9 cellular contexts compared by ENCODE assay signal in the genomic region with DNA sequence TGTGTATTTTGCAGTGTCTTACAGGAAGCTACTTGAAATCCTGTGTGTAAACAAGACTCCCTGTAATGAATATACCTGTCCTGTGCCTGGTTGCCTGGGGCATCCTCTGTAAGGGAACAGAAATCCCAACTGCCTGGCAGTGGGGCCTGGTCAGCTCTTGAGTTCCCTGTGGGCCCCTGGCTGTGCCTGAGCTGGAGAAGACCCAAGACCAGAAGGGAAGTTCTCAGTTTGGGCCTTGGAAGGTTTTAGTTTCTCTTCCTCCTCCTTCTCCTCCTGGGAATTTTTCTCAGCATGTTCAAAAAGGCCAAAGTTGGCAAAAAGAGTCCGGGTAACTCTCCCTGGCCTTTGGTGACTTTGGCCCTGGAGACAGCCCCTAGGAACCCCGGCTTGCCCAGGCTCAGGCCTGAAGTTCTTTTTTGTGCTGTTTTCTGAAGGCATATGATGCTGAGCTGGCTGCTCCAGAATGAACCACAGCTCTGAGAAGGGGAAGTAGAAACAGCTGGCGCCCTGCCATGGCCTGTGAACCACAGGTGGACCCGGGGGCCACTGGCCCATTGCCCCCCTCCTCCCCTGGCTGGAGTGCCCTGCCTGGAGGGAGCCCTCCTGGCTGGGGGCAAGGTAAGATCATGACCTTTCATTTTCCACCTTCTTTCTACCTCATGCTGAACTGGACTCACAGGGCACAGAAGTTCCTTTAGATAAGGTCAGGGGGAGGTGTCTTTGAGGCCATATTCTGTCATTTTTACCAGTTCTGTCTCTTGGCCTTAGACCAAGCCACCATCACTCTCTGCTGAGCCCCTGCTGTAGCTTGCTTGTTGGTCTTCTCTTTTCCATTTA. TPM values are rescaled to one million over a fixed set of nuclear protein-coding genes. Genes with fewer than 3 reads are reported as not detected.
DNase-seq lines count a peak whose midpoint lies in the region; ATAC-seq and TF ChIP-seq lines count a peak whose summit lies in the region.
"Had no signal": no experiment of that assay in that cellular context is flagged by ENCODE, and none has a peak within 500 bp of the region (broad histone marks: within the 10 kb centered on the region; RNA-seq: fewer than 3 reads in every experiment).

No MANE protein-coding gene starts in this region.

- CTCF ChIA-PET in activated CD4-positive, alpha-beta T cell treated with anti-CD3 and anti-CD28 coated beads for 36 hours (lab: Charles Lee), result interaction anchor here (0.5 to 2.2 kb wide), 3 partner anchors 36 to 906 kb away, joined by 3 to 9 read pairs (median 3); no protein-coding TSS in a partner anchor

- no peak overlapping the region for H3K4me3 Mint-ChIP-seq in activated CD4-positive, alpha-beta T cell treated with anti-CD3 and anti-CD28 coated beads for 36 hours

- H3K9me3 ChIP-seq in stomach, result no peaks in the 10 kb centered on the region
- H3K9me3 ChIP-seq: uterus had no signal

- H3K27me3 ChIP-seq in stomach, result no peaks in the 10 kb centered on the region
- H3K27me3 ChIP-seq: uterus had no signal

- H3K9me3 Mint-ChIP-seq in activated CD4-positive, alpha-beta T cell treated with anti-CD3 and anti-CD28 coated beads for 36 hours (ENCODE audit: low read depth), result no peaks in the 10 kb centered on the region

- no peaks in the 10 kb centered on the region for H3K27me3 Mint-ChIP-seq in activated CD4-positive, alpha-beta T cell treated with anti-CD3 and anti-CD28 coated beads for 36 hours

- H3K4me3 ChIP-seq in stomach, result no peak overlapping the region
- H3K4me3 ChIP-seq: uterus had no signal

- peaks cover 49% of the 10 kb centered on the region for H3K36me3 Mint-ChIP-seq in activated CD4-positive, alpha-beta T cell treated with anti-CD3 and anti-CD28 coated beads for 36 hours (ENCODE audit: low read depth)

- no peak for TF ChIP-seq EP300 in stomach (IDR thresholded peaks at IDR 0.05)

- POLR2A ChIA-PET in activated CD4-positive, alpha-beta T cell treated with anti-CD3 and anti-CD28 coated beads for 36 hours (lab: Charles Lee), result interaction anchor here (0.6 to 1.4 kb wide), 2 partner anchors 29 to 738 kb away, joined by 3 to 5 read pairs; a partner anchor contains a TSS

- peaks cover 0 to 14% (median 4%) of the 10 kb centered on the region in 4 donors for H3K36me3 ChIP-seq in stomach
- H3K36me3 ChIP-seq: uterus had no signal

- H3K27ac ChIP-seq in stomach, result peak overlapping the region; percentile 46 to 88 (median 70)
- H3K27ac ChIP-seq: uterus had no signal

- TF ChIP-seq CTCF in stomach (IDR thresholded peaks at IDR 0.05), result no peak

- ATAC-seq in activated CD4-positive, alpha-beta T cell treated with anti-CD3 and anti-CD28 coated beads for 36 hours, result peak; percentile 34
- ATAC-seq in HG02798 (IDR thresholded peaks at IDR 0.05; ENCODE audit: poor library complexity, unreplicated experiment), result peak; percentile 81

- peaks cover 52% of the 10 kb centered on the region for H3K4me1 Mint-ChIP-seq in activated CD4-positive, alpha-beta T cell treated with anti-CD3 and anti-CD28 coated beads for 36 hours

- peak; percentile 40 for DNase-seq in activated CD4-positive, alpha-beta T cell treated with anti-CD3 and anti-CD28 coated beads for 36 hours
- DNase-seq in activated CD4-positive, alpha-beta T cell treated with anti-CD3 and anti-CD28 coated beads, Interleukin-2, amount 50 U/mL, for 4 hours, result no peak
- DNase-seq in NOMO-1 treated with DMSO at 0.1 percent for 48 hours (lab: John Stamatoyannopoulos, UW; ENCODE audit: unreplicated experiment) (peak; percentile 75), globus pallidus (ENCODE audit: low spot score) (peak; percentile 42), stomach (peak; percentile 72), cerebellum (ENCODE audit: low spot score) (no peak), NCI-H1930 (lab: John Stamatoyannopoulos, UW) (no peak)

- WGBS in stomach, 5 donors, result 30 to 46% (median 35%) methylated on average over 3 to 4 of the region's 4 CpGs

- intact Hi-C loops in activated CD4-positive, alpha-beta T cell treated with anti-CD3 and anti-CD28 coated beads for 36 hours (cut with DNase I, micrococcal nuclease), result loop anchor here in 1 of 2 experiments (5.0 to 10.0 kb wide), 2 partner anchors 35 to 132 kb away; no protein-coding TSS in a partner anchor
- intact Hi-C loops in stomach (cut with DNase I; ENCODE audit: low total_unique reads), result no loop called here

- H3K4me1 ChIP-seq in stomach, result peaks cover 24 to 61% (median 45%) of the 10 kb centered on the region in 4 donors
- H3K4me1 ChIP-seq: uterus had no signal

- no peak for TF ChIP-seq POLR2A in stomach (IDR thresholded peaks at IDR 0.05)

- H3K27ac Mint-ChIP-seq in activated CD4-positive, alpha-beta T cell treated with anti-CD3 and anti-CD28 coated beads for 36 hours, result peak overlapping the region; percentile 81

RNA-seq across cellular contexts. Expression of a gene that starts 5.8 kb away (rescaled TPM):
- 10 to 100 TPM; 23.3 to 29.4 TPM for total RNA-seq in activated CD4-positive, alpha-beta T cell treated with anti-CD3 and anti-CD28 coated beads for 36 hours
- 10 to 100 TPM in 2 of 5 donors, 1 to 10 TPM in 3; 4.1 to 33.3 (median 6.2) TPM for total RNA-seq in stomach
- 1 to 10 TPM; 3.6 to 4.6 (median 4.1) TPM for polyA plus RNA-seq in stomach
- total RNA-seq in cerebellum, result 9.4 TPM

RNA-seq across cellular contexts. Expression of a gene that starts 29.3 kb away (rescaled TPM):
- 10 to 100 TPM; 33.8 to 37.7 TPM for total RNA-seq in activated CD4-positive, alpha-beta T cell treated with anti-CD3 and anti-CD28 coated beads for 36 hours
- total RNA-seq in stomach (100 to 1,000 TPM in 3 of 5 donors, 10 to 100 TPM in 2; 27.5 to 259 (median 159) TPM), cerebellum (75.1 TPM)
- polyA plus RNA-seq in stomach, result 100 to 1,000 TPM; 137 to 302 (median 263) TPM

RNA-seq across cellular contexts. Expression of a gene that starts 40.7 kb away (rescaled TPM):
- total RNA-seq in activated CD4-positive, alpha-beta T cell treated with anti-CD3 and anti-CD28 coated beads for 36 hours, result not detected
- not detected for total RNA-seq in stomach
- polyA plus RNA-seq in stomach, result not detected
- not detected for total RNA-seq in cerebellum
- total RNA-seq: uterus had no signal

Comparison
In these comparisons a context has a peak if more than half of its experiments do, and no peak if none do; other contexts are left out.
1. DNase-seq: peak in activated CD4-positive, alpha-beta T cell treated with anti-CD3 and anti-CD28 coated beads for 36 hours (single experiment), NOMO-1 treated with DMSO at 0.1 percent for 48 hours (single experiment), globus pallidus (single experiment) and stomach (single experiment); none in activated CD4-positive, alpha-beta T cell treated with anti-CD3 and anti-CD28 coated beads, Interleukin-2, amount 50 U/mL, for 4 hours (0 of 2), cerebellum (single experiment) and NCI-H1930 (0 of 2).